In genomic region chr6:67877288-67877687, GRCh38 we compare ENCODE assay signal across 30 cellular contexts.
"Had no signal": no experiment of that assay in that cellular context is flagged by ENCODE, and none has a peak within 500 bp of the region (broad histone marks: within the 10 kb centered on the region; RNA-seq: fewer than 3 reads in every experiment).

No MANE protein-coding gene starts in this region.

- H3K4me3 ChIP-seq: neural progenitor cell, ovary, psoas muscle, right lobe of liver, sigmoid colon, suprapubic skin, testis, tibial artery, transverse colon, upper lobe of right lung, uterus had no signal

- H3K27me3 ChIP-seq: neural progenitor cell, ovary, right lobe of liver, sigmoid colon, suprapubic skin, testis, tibial artery, transverse colon, upper lobe of right lung, uterus had no signal

- H3K27ac ChIP-seq: neural progenitor cell, ovary, parathyroid adenoma, psoas muscle, right lobe of liver, sigmoid colon, suprapubic skin, testis, tibial artery, transverse colon, upper lobe of right lung, uterus had no signal

- H3K9me3 ChIP-seq: ovary, psoas muscle, right lobe of liver, sigmoid colon, testis, tibial artery, transverse colon, upper lobe of right lung, uterus had no signal

- H3K27ac Mint-ChIP-seq: natural killer cell; nephron; neural progenitor cell; progenitor cell of endocrine pancreas; stimulated activated memory B cell treated with anti-CD40 and anti-IgM and Interleukin-4, amounts not matched to agents 10 μg/mL and 1 μg/mL and 100 μg/mL, for 72 hours; stimulated activated naive CD8-positive, alpha-beta T cell treated with anti-CD3 and anti-CD28 coated beads, Interleukin-15, amount 100 ng/mL, for 72 hours; type B pancreatic cell had no signal

- DNase-seq: natural killer cell; occipital lobe; ovary; posterior cingulate gyrus; psoas muscle; right cardiac atrium; right lobe of liver; sigmoid colon; small intestine; stimulated activated CD4-positive, alpha-beta T cell treated with anti-CD3 and anti-CD28 coated beads, Interleukin-12 subunit alpha, Interleukin-12 subunit beta, amount 100 ng/mL, for 4 hours; stimulated activated CD4-positive, alpha-beta T cell treated with anti-CD3 and anti-CD28 coated beads, Interleukin-1b, Interleukin-23, amount 100 ng/mL, for 48 hours; stimulated activated CD4-positive, alpha-beta T cell treated with anti-CD3 and anti-CD28 coated beads, Interleukin-4, amount 100 ng/mL, for 1 hour; stimulated activated CD4-positive, alpha-beta T cell treated with anti-CD3 and anti-CD28 coated beads, Interleukin-4, amount 100 ng/mL, for 4 hours; stimulated activated CD8-positive, alpha-beta memory T cell treated with anti-CD3 and anti-CD28 coated beads, Interleukin-4, amount 100 ng/mL, for 48 hours; stimulated activated naive CD4-positive, alpha-beta T cell; stimulated activated naive CD8-positive, alpha-beta T cell treated with anti-CD3 and anti-CD28 coated beads, Interleukin-15, amount 100 ng/mL, for 72 hours; stimulated activated naive CD8-positive, alpha-beta T cell treated with anti-CD3 and anti-CD28 coated beads, Interleukin-15, Interleukin-2, amounts not matched to agents 100 U/mL and 50 U/mL, for 24 hours; substantia nigra; testis; tibial artery; transverse colon; upper lobe of right lung; uterus had no signal

- H3K36me3 ChIP-seq: neural progenitor cell, ovary, right lobe of liver, sigmoid colon, suprapubic skin, tibial artery, transverse colon, upper lobe of right lung, uterus had no signal

- H3K4me1 ChIP-seq: neural progenitor cell, parathyroid adenoma, psoas muscle, right lobe of liver, sigmoid colon, suprapubic skin, testis, tibial artery, transverse colon, upper lobe of right lung, uterus had no signal

- H3K4me3 Mint-ChIP-seq: natural killer cell; nephron; neural progenitor cell; stimulated activated memory B cell treated with anti-CD40 and anti-IgM and Interleukin-4, amounts not matched to agents 10 μg/mL and 1 μg/mL and 100 μg/mL, for 72 hours; stimulated activated naive CD8-positive, alpha-beta T cell treated with anti-CD3 and anti-CD28 coated beads, Interleukin-15, amount 100 ng/mL, for 72 hours; type B pancreatic cell had no signal

- ATAC-seq: natural killer cell; psoas muscle; right cardiac atrium; right lobe of liver; stimulated activated memory B cell treated with anti-CD40 and anti-IgM and Interleukin-4, amounts not matched to agents 10 μg/mL and 1 μg/mL and 100 μg/mL, for 72 hours; stimulated activated naive CD8-positive, alpha-beta T cell treated with anti-CD3 and anti-CD28 coated beads, Interleukin-15, amount 100 ng/mL, for 72 hours; stimulated activated naive CD8-positive, alpha-beta T cell treated with anti-CD3 and anti-CD28 coated beads, Interleukin-15, Interleukin-2, amounts not matched to agents 100 U/mL and 50 U/mL, for 24 hours; upper lobe of right lung had no signal

- H3K27me3 Mint-ChIP-seq: progenitor cell of endocrine pancreas; stimulated activated memory B cell treated with anti-CD40 and anti-IgM and Interleukin-4, amounts not matched to agents 10 μg/mL and 1 μg/mL and 100 μg/mL, for 72 hours; stimulated activated naive CD8-positive, alpha-beta T cell treated with anti-CD3 and anti-CD28 coated beads, Interleukin-15, amount 100 ng/mL, for 72 hours; type B pancreatic cell had no signal

- H3K36me3 Mint-ChIP-seq: natural killer cell; neural progenitor cell; stimulated activated memory B cell treated with anti-CD40 and anti-IgM and Interleukin-4, amounts not matched to agents 10 μg/mL and 1 μg/mL and 100 μg/mL, for 72 hours; type B pancreatic cell had no signal

- H3K4me1 Mint-ChIP-seq: natural killer cell; nephron; neural progenitor cell; stimulated activated memory B cell treated with anti-CD40 and anti-IgM and Interleukin-4, amounts not matched to agents 10 μg/mL and 1 μg/mL and 100 μg/mL, for 72 hours; stimulated activated naive CD8-positive, alpha-beta T cell treated with anti-CD3 and anti-CD28 coated beads, Interleukin-15, amount 100 ng/mL, for 72 hours had no signal
